ENCODE assay signal across 8 cellular contexts in genomic region chr12:990649-991349, GRCh38. TPM values are rescaled to one million over a fixed set of nuclear protein-coding genes. Genes with fewer than 3 reads are reported as not detected.
DNase-seq lines count a peak whose midpoint lies in the region; ATAC-seq and TF ChIP-seq lines count a peak whose summit lies in the region.

ERC1 (plus strand) TSS chr12:991223; CDS start chr12:1027904, 36,681 bp downstream.

- H3K27ac Mint-ChIP-seq in activated CD4-positive, alpha-beta T cell treated with anti-CD3 and anti-CD28 coated beads for 36 hours: peak within 1 kb of the TSS; percentile 95
- H3K27ac Mint-ChIP-seq in chondrocyte (ENCODE audit: unreplicated experiment): peak within 1 kb of the TSS; percentile 96

- H3K36me3 Mint-ChIP-seq in activated CD4-positive, alpha-beta T cell treated with anti-CD3 and anti-CD28 coated beads for 36 hours (ENCODE audit: low read depth): peaks cover 3% of the 10 kb centered on the region
- H3K36me3 Mint-ChIP-seq in chondrocyte (ENCODE audit: low read depth): no peaks in the 10 kb centered on the region

- H3K27ac ChIP-seq in A673 (ENCODE audit: low read depth, low read length, poor library complexity, severe bottlenecking): peak within 1 kb of the TSS; percentile 99

- H3K4me1 ChIP-seq in A673 (ENCODE audit: insufficient read depth, low read length, poor library complexity, severe bottlenecking): peaks cover 27% of the 10 kb centered on the region

- H3K4me3 ChIP-seq in A673 (ENCODE audit: low read depth, low read length, poor library complexity, severe bottlenecking) (peak within 1 kb of the TSS; percentile 80), kidney epithelial cell (ENCODE audit: low read depth, low read length) (peak within 1 kb of the TSS; percentile 69)

- BruUV-seq in A673 (replicated peaks; lab: Mats Ljungman, UMichigan): no TSS peak

- no peaks in the 10 kb centered on the region for H3K27me3 Mint-ChIP-seq in activated CD4-positive, alpha-beta T cell treated with anti-CD3 and anti-CD28 coated beads for 36 hours
- no peaks in the 10 kb centered on the region for H3K27me3 Mint-ChIP-seq in chondrocyte (ENCODE audit: low read depth)

- H3K9me3 ChIP-seq in A673 (ENCODE audit: low read depth, low read length, poor library complexity, severe bottlenecking): no peaks in the 10 kb centered on the region

- CTCF ChIA-PET in A673 (lab: Charles Lee): interaction anchor here (0.6 kb wide), 1 partner anchor 73 kb away, joined by 3 read pairs; no protein-coding TSS in a partner anchor
- CTCF ChIA-PET in activated CD4-positive, alpha-beta T cell treated with anti-CD3 and anti-CD28 coated beads for 36 hours (lab: Charles Lee): interaction anchor here (0.9 to 1.5 kb wide), 4 partner anchors 9 to 415 kb away, joined by 3 to 6 read pairs (median 3); no protein-coding TSS in a partner anchor

- H3K27me3 ChIP-seq in A673 (replicated peaks; ENCODE audit: insufficient read depth, low read depth, low read length, poor library complexity) (no peaks in the 10 kb centered on the region), kidney epithelial cell (ENCODE audit: control insufficient read depth, insufficient read depth, low read length) (no peaks in the 10 kb centered on the region)

- POLR2A ChIA-PET in A673 (lab: Charles Lee; ENCODE audit: low non-redundant PET): no interaction called here
- POLR2A ChIA-PET in activated CD4-positive, alpha-beta T cell treated with anti-CD3 and anti-CD28 coated beads for 36 hours (lab: Charles Lee): interaction anchor here (0.6 to 1.6 kb wide), 3 partner anchors 41 to 612 kb away, joined by 3 to 10 read pairs (median 3); partner anchors contain the start of gene RAD52

- no peaks in the 10 kb centered on the region for H3K9me3 Mint-ChIP-seq in activated CD4-positive, alpha-beta T cell treated with anti-CD3 and anti-CD28 coated beads for 36 hours (ENCODE audit: low read depth)
- H3K9me3 Mint-ChIP-seq in chondrocyte (ENCODE audit: low read depth): no peaks in the 10 kb centered on the region

- H3K4me3 Mint-ChIP-seq in activated CD4-positive, alpha-beta T cell treated with anti-CD3 and anti-CD28 coated beads for 36 hours: peak within 1 kb of the TSS; percentile 92
- peak within 1 kb of the TSS; percentile 95 for H3K4me3 Mint-ChIP-seq in chondrocyte (ENCODE audit: unreplicated experiment)

- TF ChIP-seq CTCF in A673 (conservative IDR thresholded peaks at IDR 0.05; ENCODE audit: low read depth, low read length): no peak
- no peak for TF ChIP-seq CTCF in chondrocyte (IDR thresholded peaks at IDR 0.05)
- TF ChIP-seq CTCF in kidney epithelial cell (IDR thresholded peaks at IDR 0.05; ENCODE audit: insufficient read depth, low read length, poor library complexity, severe bottlenecking): no peak

- peaks cover 44% of the 10 kb centered on the region for H3K4me1 Mint-ChIP-seq in activated CD4-positive, alpha-beta T cell treated with anti-CD3 and anti-CD28 coated beads for 36 hours
- H3K4me1 Mint-ChIP-seq in chondrocyte (ENCODE audit: low read depth): peaks cover 54% of the 10 kb centered on the region

- ATAC-seq in HG03097 (IDR thresholded peaks at IDR 0.05; ENCODE audit: low FRiP score, unreplicated experiment): peak; percentile 53
- peak; percentile 88 for ATAC-seq in activated CD4-positive, alpha-beta T cell treated with anti-CD3 and anti-CD28 coated beads for 36 hours

- TF ChIP-seq POLR2A in GM18526 (IDR thresholded peaks at IDR 0.05; ENCODE audit: extremely low read depth, insufficient read length): peak; percentile 45

- H3K36me3 ChIP-seq in A673 (ENCODE audit: insufficient read depth, low read length, poor library complexity, severe bottlenecking): no peaks in the 10 kb centered on the region
- H3K36me3 ChIP-seq in kidney epithelial cell (ENCODE audit: control insufficient read depth, insufficient read depth, low read length): no peaks in the 10 kb centered on the region

- DNase-seq in A673 (ENCODE audit: low spot score) (peak; percentile 92), NCI-H226 (peak; percentile 85), chondrocyte (ENCODE audit: low spot score) (peak; percentile 96), kidney epithelial cell (ENCODE audit: low read depth) (no peak)
- DNase-seq in activated CD4-positive, alpha-beta T cell treated with anti-CD3 and anti-CD28 coated beads for 36 hours: peak; percentile 92
- DNase-seq in stimulated activated CD4-positive, alpha-beta T cell treated with anti-CD3 and anti-CD28 coated beads, Interleukin-15, amount 100 ng/mL, for 24 hours: peak; percentile 89

- intact Hi-C loops in A673 (cut with micrococcal nuclease; ENCODE audit: unreplicated experiment): loop anchor here (5.0 kb wide), 1 partner anchor 33 kb away; no protein-coding TSS in a partner anchor
- intact Hi-C loops in activated CD4-positive, alpha-beta T cell treated with anti-CD3 and anti-CD28 coated beads for 36 hours (cut with DNase I, micrococcal nuclease): loop anchor here (1.0 to 10.0 kb wide), 9 partner anchors 41 to 604 kb away; partner anchors contain the start of genes FBXL14 (in 2 of the 2), RAD52 (in 2 of the 2), CCDC77 (in 1 of the 2) and KDM5A (in 1 of the 2)

RNA-seq across cellular contexts. Expression of gene ERC1, which starts in this region (rescaled TPM):
- 56.5 and 60.7 TPM in 2 replicates for total RNA-seq in A673 (2021)
- 10 to 100 TPM; 24.7 to 31.9 TPM for total RNA-seq in activated CD4-positive, alpha-beta T cell treated with anti-CD3 and anti-CD28 coated beads for 36 hours
- 79.3 to 102 TPM (median 83.6 TPM) in 3 replicates for total RNA-seq in chondrocyte
- 16.4 and 19.7 TPM in 2 replicates for total RNA-seq in kidney epithelial cell
